1 cellular context compared by ENCODE assay signal in the genomic region with DNA sequence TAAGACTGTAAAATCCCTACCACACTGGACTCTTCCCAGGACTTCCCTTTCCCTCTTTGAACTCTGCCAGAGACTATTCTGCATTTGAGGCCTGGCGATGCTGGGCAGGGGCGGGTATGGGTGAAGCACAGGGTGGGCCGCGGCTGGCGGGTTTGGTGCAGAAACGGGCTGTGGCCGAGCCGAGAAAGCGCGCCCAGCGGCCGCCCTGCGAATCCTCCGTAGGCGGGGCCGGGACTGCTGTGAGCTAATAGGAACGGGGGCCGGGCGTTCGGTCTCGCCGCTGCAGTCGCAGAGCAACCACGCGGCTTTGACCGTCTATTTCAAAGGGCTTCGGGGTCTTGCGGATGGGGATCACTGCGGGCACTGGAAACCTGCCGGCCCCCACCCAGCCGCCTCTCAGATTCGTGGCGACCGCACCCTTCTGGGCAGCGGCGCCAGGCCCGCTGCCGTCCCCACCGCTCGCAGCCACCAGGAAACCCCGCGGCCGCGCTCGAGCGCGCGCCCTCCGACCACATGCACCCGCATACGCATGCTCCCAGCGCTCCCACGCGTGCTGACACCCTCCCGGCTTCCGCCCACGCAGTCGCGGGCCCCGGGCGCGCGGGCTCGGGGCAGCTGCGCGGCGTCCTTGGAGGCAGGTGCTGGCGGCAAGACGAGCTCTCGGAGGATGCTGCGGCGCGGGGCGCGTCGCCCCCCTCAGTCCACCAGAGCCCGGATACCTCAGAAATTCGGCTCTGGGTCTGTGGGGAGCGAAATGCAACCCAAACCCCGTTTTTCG.
TF ChIP-seq lines count a peak whose summit lies in the region.

No MANE protein-coding gene starts in this region.

TF ChIP-seq in SK-N-SH, 30 proteins besides CTCF, POLR2A, EP300 and RAD21:
- TF ChIP-seq, protein P1, sequence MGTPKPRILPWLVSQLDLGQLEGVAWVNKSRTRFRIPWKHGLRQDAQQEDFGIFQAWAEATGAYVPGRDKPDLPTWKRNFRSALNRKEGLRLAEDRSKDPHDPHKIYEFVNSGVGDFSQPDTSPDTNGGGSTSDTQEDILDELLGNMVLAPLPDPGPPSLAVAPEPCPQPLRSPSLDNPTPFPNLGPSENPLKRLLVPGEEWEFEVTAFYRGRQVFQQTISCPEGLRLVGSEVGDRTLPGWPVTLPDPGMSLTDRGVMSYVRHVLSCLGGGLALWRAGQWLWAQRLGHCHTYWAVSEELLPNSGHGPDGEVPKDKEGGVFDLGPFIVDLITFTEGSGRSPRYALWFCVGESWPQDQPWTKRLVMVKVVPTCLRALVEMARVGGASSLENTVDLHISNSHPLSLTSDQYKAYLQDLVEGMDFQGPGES (IDR thresholded peaks at IDR 0.05; ENCODE audit: low read depth, low read length) = no peak
- no peak for TF ChIP-seq ELF1 (IDR thresholded peaks at IDR 0.05)
- no peak for TF ChIP-seq JUND (IDR thresholded peaks at IDR 0.05)
- TF ChIP-seq POLR2AphosphoS5 (IDR thresholded peaks at IDR 0.05; ENCODE audit: low read depth, low read length) = peak; percentile 44; the same call in 1 of the 2 replicates
- TF ChIP-seq YY1 (IDR thresholded peaks at IDR 0.05; ENCODE audit: low read depth) = no peak
- TF ChIP-seq EZH2phosphoT487 (IDR thresholded peaks at IDR 0.05; ENCODE audit: borderline replicate concordance, low read depth) = no peak
- TF ChIP-seq FOSL2 (IDR thresholded peaks at IDR 0.05; ENCODE audit: borderline replicate concordance, low read depth) = no peak
- TF ChIP-seq TAF1 (IDR thresholded peaks at IDR 0.05; ENCODE audit: borderline replicate concordance, low read depth, low read length) = peak; percentile 71
- TF ChIP-seq SIN3A (IDR thresholded peaks at IDR 0.05; ENCODE audit: borderline replicate concordance, low read depth, low read length) = 0 out of 2 replicates have a peak, but pooled peaks have one; percentile 24
- TF ChIP-seq CHD2 (IDR thresholded peaks at IDR 0.05; ENCODE audit: low read length, partially characterized antibody) = no peak
- TF ChIP-seq TCF12 (IDR thresholded peaks at IDR 0.05) = 0 out of 2 replicates have a peak, but pooled peaks have one; percentile 1
- no peak for TF ChIP-seq FOXM1 (IDR thresholded peaks at IDR 0.05; ENCODE audit: low read depth)
- no peak for TF ChIP-seq FOXJ3 (CRISPR knock-in tag; IDR thresholded peaks at IDR 0.05)
- TF ChIP-seq, protein P2, sequence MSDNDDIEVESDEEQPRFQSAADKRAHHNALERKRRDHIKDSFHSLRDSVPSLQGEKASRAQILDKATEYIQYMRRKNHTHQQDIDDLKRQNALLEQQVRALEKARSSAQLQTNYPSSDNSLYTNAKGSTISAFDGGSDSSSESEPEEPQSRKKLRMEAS (IDR thresholded peaks at IDR 0.05; ENCODE audit: low read depth) = 0 out of 2 replicates have a peak, but pooled peaks have one; percentile 29
- no peak for TF ChIP-seq RCOR1 (IDR thresholded peaks at IDR 0.05; ENCODE audit: low read length)
- TF ChIP-seq, protein P3, sequence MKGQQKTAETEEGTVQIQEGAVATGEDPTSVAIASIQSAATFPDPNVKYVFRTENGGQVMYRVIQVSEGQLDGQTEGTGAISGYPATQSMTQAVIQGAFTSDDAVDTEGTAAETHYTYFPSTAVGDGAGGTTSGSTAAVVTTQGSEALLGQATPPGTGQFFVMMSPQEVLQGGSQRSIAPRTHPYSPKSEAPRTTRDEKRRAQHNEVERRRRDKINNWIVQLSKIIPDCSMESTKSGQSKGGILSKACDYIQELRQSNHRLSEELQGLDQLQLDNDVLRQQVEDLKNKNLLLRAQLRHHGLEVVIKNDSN (IDR thresholded peaks at IDR 0.05; ENCODE audit: borderline replicate concordance, low read depth) = no peak
- TF ChIP-seq, protein P4, sequence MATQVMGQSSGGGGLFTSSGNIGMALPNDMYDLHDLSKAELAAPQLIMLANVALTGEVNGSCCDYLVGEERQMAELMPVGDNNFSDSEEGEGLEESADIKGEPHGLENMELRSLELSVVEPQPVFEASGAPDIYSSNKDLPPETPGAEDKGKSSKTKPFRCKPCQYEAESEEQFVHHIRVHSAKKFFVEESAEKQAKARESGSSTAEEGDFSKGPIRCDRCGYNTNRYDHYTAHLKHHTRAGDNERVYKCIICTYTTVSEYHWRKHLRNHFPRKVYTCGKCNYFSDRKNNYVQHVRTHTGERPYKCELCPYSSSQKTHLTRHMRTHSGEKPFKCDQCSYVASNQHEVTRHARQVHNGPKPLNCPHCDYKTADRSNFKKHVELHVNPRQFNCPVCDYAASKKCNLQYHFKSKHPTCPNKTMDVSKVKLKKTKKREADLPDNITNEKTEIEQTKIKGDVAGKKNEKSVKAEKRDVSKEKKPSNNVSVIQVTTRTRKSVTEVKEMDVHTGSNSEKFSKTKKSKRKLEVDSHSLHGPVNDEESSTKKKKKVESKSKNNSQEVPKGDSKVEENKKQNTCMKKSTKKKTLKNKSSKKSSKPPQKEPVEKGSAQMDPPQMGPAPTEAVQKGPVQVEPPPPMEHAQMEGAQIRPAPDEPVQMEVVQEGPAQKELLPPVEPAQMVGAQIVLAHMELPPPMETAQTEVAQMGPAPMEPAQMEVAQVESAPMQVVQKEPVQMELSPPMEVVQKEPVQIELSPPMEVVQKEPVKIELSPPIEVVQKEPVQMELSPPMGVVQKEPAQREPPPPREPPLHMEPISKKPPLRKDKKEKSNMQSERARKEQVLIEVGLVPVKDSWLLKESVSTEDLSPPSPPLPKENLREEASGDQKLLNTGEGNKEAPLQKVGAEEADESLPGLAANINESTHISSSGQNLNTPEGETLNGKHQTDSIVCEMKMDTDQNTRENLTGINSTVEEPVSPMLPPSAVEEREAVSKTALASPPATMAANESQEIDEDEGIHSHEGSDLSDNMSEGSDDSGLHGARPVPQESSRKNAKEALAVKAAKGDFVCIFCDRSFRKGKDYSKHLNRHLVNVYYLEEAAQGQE (IDR thresholded peaks at IDR 0.05; ENCODE audit: low read depth, low read length) = 0 out of 2 replicates have a peak, but pooled peaks have one; percentile 7
- no peak for TF ChIP-seq RXRA (IDR thresholded peaks at IDR 0.05; ENCODE audit: borderline replicate concordance, low read depth)
- no peak; the same call in 1 of the 2 replicates for TF ChIP-seq GABPA (IDR thresholded peaks at IDR 0.05; ENCODE audit: low read depth)
- TF ChIP-seq RFX5 (IDR thresholded peaks at IDR 0.05; ENCODE audit: low read length) = no peak
- TF ChIP-seq, protein P5, sequence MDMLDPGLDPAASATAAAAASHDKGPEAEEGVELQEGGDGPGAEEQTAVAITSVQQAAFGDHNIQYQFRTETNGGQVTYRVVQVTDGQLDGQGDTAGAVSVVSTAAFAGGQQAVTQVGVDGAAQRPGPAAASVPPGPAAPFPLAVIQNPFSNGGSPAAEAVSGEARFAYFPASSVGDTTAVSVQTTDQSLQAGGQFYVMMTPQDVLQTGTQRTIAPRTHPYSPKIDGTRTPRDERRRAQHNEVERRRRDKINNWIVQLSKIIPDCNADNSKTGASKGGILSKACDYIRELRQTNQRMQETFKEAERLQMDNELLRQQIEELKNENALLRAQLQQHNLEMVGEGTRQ (IDR thresholded peaks at IDR 0.05; ENCODE audit: borderline replicate concordance, low read depth, low read length) = no peak
- TF ChIP-seq MEF2A (IDR thresholded peaks at IDR 0.05; ENCODE audit: borderline replicate concordance, low read depth) = no peak
- TF ChIP-seq NRF1 (IDR thresholded peaks at IDR 0.05; ENCODE audit: low read depth, low read length) = peak; percentile 65
- TF ChIP-seq TEAD4 (IDR thresholded peaks at IDR 0.05; ENCODE audit: borderline replicate concordance, insufficient read depth) = no peak
- TF ChIP-seq NFIC (IDR thresholded peaks at IDR 0.05; ENCODE audit: borderline replicate concordance) = no peak
- peak; percentile 87 for TF ChIP-seq MXI1 (IDR thresholded peaks at IDR 0.05; ENCODE audit: low read depth, low read length)
- TF ChIP-seq, protein P6, sequence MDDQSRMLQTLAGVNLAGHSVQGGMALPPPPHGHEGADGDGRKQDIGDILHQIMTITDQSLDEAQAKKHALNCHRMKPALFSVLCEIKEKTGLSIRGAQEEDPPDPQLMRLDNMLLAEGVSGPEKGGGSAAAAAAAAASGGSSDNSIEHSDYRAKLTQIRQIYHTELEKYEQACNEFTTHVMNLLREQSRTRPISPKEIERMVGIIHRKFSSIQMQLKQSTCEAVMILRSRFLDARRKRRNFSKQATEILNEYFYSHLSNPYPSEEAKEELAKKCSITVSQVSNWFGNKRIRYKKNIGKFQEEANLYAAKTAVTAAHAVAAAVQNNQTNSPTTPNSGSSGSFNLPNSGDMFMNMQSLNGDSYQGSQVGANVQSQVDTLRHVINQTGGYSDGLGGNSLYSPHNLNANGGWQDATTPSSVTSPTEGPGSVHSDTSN (IDR thresholded peaks at IDR 0.05) = no peak
- no peak for TF ChIP-seq SMC3 (IDR thresholded peaks at IDR 0.05; ENCODE audit: low read depth, low read length)
